8 cellular contexts compared by ENCODE assay signal in genomic region chr9:135959814-135960213, GRCh38. TPM values are rescaled to one million over a fixed set of nuclear protein-coding genes. Genes with fewer than 3 reads are reported as not detected.
DNase-seq lines count a peak whose midpoint lies in the region; ATAC-seq, FAIRE-seq and TF ChIP-seq lines count a peak whose summit lies in the region.

No MANE protein-coding gene starts in this region.

- peaks cover 44% of the 10 kb centered on the region for H4K20me1 ChIP-seq in astrocyte (ENCODE audit: insufficient read depth, low read length)

- no peak for TF ChIP-seq POLR2A in transverse colon (IDR thresholded peaks at IDR 0.05)

- peaks cover 22% of the 10 kb centered on the region for H3K4me1 Mint-ChIP-seq in activated CD8-positive, alpha-beta memory T cell treated with anti-CD3 and anti-CD28 coated beads, Interleukin-2, amount 10 ng/mL, durations not matched to agents 7 days and 5 days
- H3K4me1 Mint-ChIP-seq in astrocyte (ENCODE audit: low read depth, unreplicated experiment) = peaks cover 2% of the 10 kb centered on the region

- no peak overlapping the region for H3K27ac ChIP-seq in astrocyte (ENCODE audit: low read depth, low read length)
- no peak overlapping the region for H3K27ac ChIP-seq in liver (ENCODE audit: low read depth in 1 of 2, low read length in 2 of 2)
- H3K27ac ChIP-seq in transverse colon = peak overlapping the region; percentile 93 to 97 (median 94)

- H3K36me3 ChIP-seq in astrocyte (ENCODE audit: insufficient read depth, low read length) = no peaks in the 10 kb centered on the region
- H3K36me3 ChIP-seq in liver (ENCODE audit: control insufficient read depth in 4 of 4, insufficient read depth in 3 of 4, low read depth in 1 of 4, low read length in 3 of 4) = peaks cover 0 to under 1% (median 0%) of the 10 kb centered on the region in 4 donors
- H3K36me3 ChIP-seq in transverse colon = no peaks in the 10 kb centered on the region

- H3K4me3 Mint-ChIP-seq in activated CD8-positive, alpha-beta memory T cell treated with anti-CD3 and anti-CD28 coated beads, Interleukin-2, amount 10 ng/mL, durations not matched to agents 7 days and 5 days = peak overlapping the region; percentile 81
- H3K4me3 Mint-ChIP-seq in astrocyte (ENCODE audit: unreplicated experiment) = peak overlapping the region; percentile 88

- no peak for ATAC-seq in activated CD8-positive, alpha-beta memory T cell treated with anti-CD3 and anti-CD28 coated beads, Interleukin-2, amount 10 ng/mL, durations not matched to agents 7 days and 5 days
- ATAC-seq in GM21576 (IDR thresholded peaks at IDR 0.05; ENCODE audit: unreplicated experiment) = no peak

- H3K79me2 ChIP-seq in astrocyte (ENCODE audit: insufficient read depth, low read length) = peaks cover 53% of the 10 kb centered on the region

- CTCF ChIA-PET in activated CD8-positive, alpha-beta memory T cell treated with anti-CD3 and anti-CD28 coated beads, Interleukin-2, amount 10 ng/mL, durations not matched to agents 7 days and 5 days (lab: Charles Lee) = interaction anchor here (0.6 to 1.6 kb wide), 4 partner anchors 9 to 158 kb away, joined by 3 to 5 read pairs (median 4); no protein-coding TSS in a partner anchor

- no peaks in the 10 kb centered on the region for H3K27me3 Mint-ChIP-seq in activated CD8-positive, alpha-beta memory T cell treated with anti-CD3 and anti-CD28 coated beads, Interleukin-2, amount 10 ng/mL, durations not matched to agents 7 days and 5 days
- peaks cover 8% of the 10 kb centered on the region for H3K27me3 Mint-ChIP-seq in astrocyte (ENCODE audit: low read depth, unreplicated experiment)

- 64% methylated on average over 9 of the region's 9 CpGs for WGBS in liver
- 31 to 50% methylated on average over 4 to 9 of the region's 9 CpGs for whole genome bisulfite sequencing in transverse colon (ENCODE audit: low coverage in 1 of 2), 2 donors

- H3K9me3 Mint-ChIP-seq in activated CD8-positive, alpha-beta memory T cell treated with anti-CD3 and anti-CD28 coated beads, Interleukin-2, amount 10 ng/mL, durations not matched to agents 7 days and 5 days (ENCODE audit: low read depth) = no peaks in the 10 kb centered on the region
- no peaks in the 10 kb centered on the region for H3K9me3 Mint-ChIP-seq in astrocyte (ENCODE audit: unreplicated experiment)

- peak overlapping the region; percentile 88 for H3K4me3 ChIP-seq in astrocyte (ENCODE audit: insufficient read depth, low read depth, low read length)
- H3K4me3 ChIP-seq in liver (ENCODE audit: low read depth in 1 of 3, low read length in 3 of 3) = peak overlapping the region; percentile 25 to 89 (median 86)
- H3K4me3 ChIP-seq in transverse colon = peak overlapping the region; percentile 86 to 98 (median 92)

- intact Hi-C loops in transverse colon (cut with DNase I; ENCODE audit: low total_unique reads) = loop anchor here (1.0 kb wide), 1 partner anchor 51 kb away; no protein-coding TSS in a partner anchor

- no peak for DNase-seq in activated CD8-positive, alpha-beta memory T cell treated with anti-CD3 and anti-CD28 coated beads, Interleukin-2, amount 10 ng/mL, durations not matched to agents 7 days and 5 days
- no peak for DNase-seq in activated CD8-positive, alpha-beta memory T cell treated with anti-CD3 and anti-CD28 coated beads, Interleukin-2, amount 50 U/mL, for 48 hours
- DNase-seq in astrocyte (ENCODE audit: low read depth) = no peak
- no peak for DNase-seq in transverse colon
- no peak for DNase-seq in NCI-H1092 (lab: John Stamatoyannopoulos, UW)
- no peak for DNase-seq in NCI-H2171 (lab: John Stamatoyannopoulos, UW)

- no peak for TF ChIP-seq CTCF in astrocyte (IDR thresholded peaks at IDR 0.05; ENCODE audit: insufficient read depth, low read depth, low read length)
- no peak for TF ChIP-seq CTCF in liver (IDR thresholded peaks at IDR 0.05; ENCODE audit: low read depth, low read length, missing input control)
- no peak for TF ChIP-seq CTCF in transverse colon (IDR thresholded peaks at IDR 0.05)

- peak overlapping the region; percentile 99 for H3K4me2 ChIP-seq in astrocyte (ENCODE audit: low read length)

- H3K27ac Mint-ChIP-seq in activated CD8-positive, alpha-beta memory T cell treated with anti-CD3 and anti-CD28 coated beads, Interleukin-2, amount 10 ng/mL, durations not matched to agents 7 days and 5 days = peak overlapping the region; percentile 75
- H3K27ac Mint-ChIP-seq in astrocyte (ENCODE audit: unreplicated experiment) = no peak overlapping the region

- H2AFZ ChIP-seq in astrocyte (ENCODE audit: low read depth, low read length) = no peak overlapping the region

- no peak for FAIRE-seq in astrocyte (lab: Jason Lieb, UNC)

- peak overlapping the region; percentile 87 for H3K9ac ChIP-seq in astrocyte (ENCODE audit: low read length)
- H3K9ac ChIP-seq in liver (ENCODE audit: low read depth in 1 of 2, low read length in 2 of 2) = peak overlapping the region; percentile 76 to 77

- TF ChIP-seq EP300 in transverse colon (IDR thresholded peaks at IDR 0.05; ENCODE audit: low read depth) = no peak

- no peak for TF ChIP-seq RAD21 in liver (IDR thresholded peaks at IDR 0.05)

- no peaks in the 10 kb centered on the region for H3K27me3 ChIP-seq in astrocyte (ENCODE audit: insufficient read depth, low read length)
- no peaks in the 10 kb centered on the region for H3K27me3 ChIP-seq in liver (ENCODE audit: control insufficient read depth in 4 of 4, insufficient read depth in 4 of 4, low read length in 3 of 4)
- no peaks in the 10 kb centered on the region for H3K27me3 ChIP-seq in transverse colon

- peaks cover 2% of the 10 kb centered on the region for H3K36me3 Mint-ChIP-seq in activated CD8-positive, alpha-beta memory T cell treated with anti-CD3 and anti-CD28 coated beads, Interleukin-2, amount 10 ng/mL, durations not matched to agents 7 days and 5 days
- H3K36me3 Mint-ChIP-seq in astrocyte (ENCODE audit: low read depth, unreplicated experiment) = peaks cover 7% of the 10 kb centered on the region

- H3K9me3 ChIP-seq in astrocyte (ENCODE audit: insufficient read depth, low read depth, low read length) = no peaks in the 10 kb centered on the region
- H3K9me3 ChIP-seq in liver (ENCODE audit: control insufficient read depth in 4 of 4, low read length in 3 of 4) = no peaks in the 10 kb centered on the region
- H3K9me3 ChIP-seq in transverse colon = no peaks in the 10 kb centered on the region

- H3K4me1 ChIP-seq in astrocyte (ENCODE audit: insufficient read depth, low read length) (peaks cover 10% of the 10 kb centered on the region), liver (ENCODE audit: control insufficient read depth in 4 of 4, insufficient read depth in 4 of 4, low read length in 3 of 4) (peaks cover 4 to 22% (median 12%) of the 10 kb centered on the region in 4 donors), transverse colon (peaks cover 9 to 19% (median 16%) of the 10 kb centered on the region in 4 donors)

- in situ Hi-C loops in transverse colon (cut with MboI; ENCODE audit: low pct_ligation_motif_present in 1 of 4, low pct_unique_long_range_greater_than_20kb in 1 of 4, low sequenced_read_pairs in 3 of 4) = loop anchor here in 3 of 4 donors (5.0 to 10.0 kb wide), 3 partner anchors 95 to 165 kb away; no protein-coding TSS in a partner anchor

TF ChIP-seq in liver, 16 proteins besides CTCF, POLR2A, EP300 and RAD21:
- TF ChIP-seq SP1 (IDR thresholded peaks at IDR 0.05) = no peak
- TF ChIP-seq FOXA2 (IDR thresholded peaks at IDR 0.05) = no peak
- TF ChIP-seq EGR1 (IDR thresholded peaks at IDR 0.05; ENCODE audit: low read depth in 2 of 2) = no peak
- no peak for TF ChIP-seq TAF1 (conservative IDR thresholded peaks at IDR 0.05)
- no peak for TF ChIP-seq RXRA (IDR thresholded peaks at IDR 0.05)
- no peak for TF ChIP-seq MAX (IDR thresholded peaks at IDR 0.05)
- no peak for TF ChIP-seq ZBTB33 (IDR thresholded peaks at IDR 0.05)
TF ChIP-seq in liver: peak in this region for 0.

RNA-seq across cellular contexts. Expression of gene UBAC1, which starts 1.4 kb away (rescaled TPM):
- 10 to 100 TPM; 32.6 to 36.5 TPM for total RNA-seq in activated CD8-positive, alpha-beta memory T cell treated with anti-CD3 and anti-CD28 coated beads, Interleukin-2, amount 10 ng/mL, durations not matched to agents 7 days and 5 days
- total RNA-seq in astrocyte (31.8 and 32.5 TPM in 2 replicates), liver (100 to 1,000 TPM in 1 of 2 donors, 10 to 100 TPM in 1; 16.4 to 115 TPM), transverse colon (10 to 100 TPM; 42.6 to 91.9 (median 62.9) TPM)
- 10 to 100 TPM; 16.2 to 16.4 TPM for polyA plus RNA-seq in liver

RNA-seq across cellular contexts. Expression of gene CAMSAP1, which starts 52.5 kb away (rescaled TPM):
- total RNA-seq in activated CD8-positive, alpha-beta memory T cell treated with anti-CD3 and anti-CD28 coated beads, Interleukin-2, amount 10 ng/mL, durations not matched to agents 7 days and 5 days = 10 to 100 TPM; 20.3 to 22.7 TPM
- total RNA-seq in astrocyte = 27.3 and 34.8 TPM in 2 replicates
- 1 to 10 TPM; 6.3 to 6.4 TPM for total RNA-seq in liver
- 1 to 10 TPM in 1 of 2 donors, under 1 TPM in 1; 0.97 to 3.9 TPM for polyA plus RNA-seq in liver
- 10 to 100 TPM; 17.3 to 88.0 (median 23.8) TPM for total RNA-seq in transverse colon

Comparison
In these comparisons a context has a peak if more than half of its experiments do, and no peak if none do; other contexts are left out.
1. H3K27ac ChIP-seq: peak in transverse colon (4 of 4); none in astrocyte (single experiment) and liver (0 of 2).
2. Peak in every context shown above with its lines, with median percentiles within 50 percentile points of each other: H3K4me3 ChIP-seq.